2 cellular contexts compared by ENCODE assay signal in genomic region chr2:172211507-172211906, GRCh38.
TF ChIP-seq lines count a peak whose summit lies in the region.

No MANE protein-coding gene starts in this region.

TF ChIP-seq in IMR-90, 13 proteins besides CTCF, POLR2A, EP300 and RAD21 (continued from another document):
- peak; percentile 42; the same call in 1 of the 2 replicates for TF ChIP-seq USF2 (IDR thresholded peaks at IDR 0.05; ENCODE audit: low read depth, low read length)
- TF ChIP-seq MXI1 (IDR thresholded peaks at IDR 0.05; ENCODE audit: borderline replicate concordance, low read depth, low read length) = no peak

TF ChIP-seq in HEK293T, 16 proteins besides CTCF, POLR2A, EP300 and RAD21 (continued from another document):
- TF ChIP-seq HDGF (IDR thresholded peaks at IDR 0.05; ENCODE audit: borderline replicate concordance) (no peak), ARNT (IDR thresholded peaks at IDR 0.05) (no peak), SP1 (IDR thresholded peaks at IDR 0.05) (no peak), TARDBP (IDR thresholded peaks at IDR 0.05) (no peak), CTBP1 (IDR thresholded peaks at IDR 0.05; ENCODE audit: borderline replicate concordance) (no peak), LEF1 (IDR thresholded peaks at IDR 0.05; ENCODE audit: borderline replicate concordance) (no peak), PKNOX1 (IDR thresholded peaks at IDR 0.05) (no peak)
TF ChIP-seq in HEK293T: peak in this region for 0.
